Comparison of ENCODE assay signal across 31 cellular contexts in genomic region chr9:34498511-34498910, GRCh38. TPM values are rescaled to one million over a fixed set of nuclear protein-coding genes. Genes with fewer than 3 reads are reported as not detected.
DNase-seq lines count a peak whose midpoint lies in the region; ATAC-seq and TF ChIP-seq lines count a peak whose summit lies in the region.
"Had no signal": no experiment of that assay in that cellular context is flagged by ENCODE, and none has a peak within 500 bp of the region (broad histone marks: within the 10 kb centered on the region; RNA-seq: fewer than 3 reads in every experiment).

No MANE protein-coding gene starts in this region.

- TF ChIP-seq CTCF in HEK293 (tag by site-specific recombination; IDR thresholded peaks at IDR 0.05) = no peak

- no peak overlapping the region for H3K4me3 ChIP-seq in HEK293 (ENCODE audit: low read depth, low read length)
- H3K4me3 ChIP-seq: HAP-1, left ventricle myocardium inferior, prostate gland, sigmoid colon, tibial nerve had no signal

- ATAC-seq in HG02610 (IDR thresholded peaks at IDR 0.05; ENCODE audit: unreplicated experiment) = no peak
- no peak for ATAC-seq in HG03457 (IDR thresholded peaks at IDR 0.05; ENCODE audit: unreplicated experiment)
- ATAC-seq: activated CD8-positive, alpha-beta memory T cell treated with anti-CD3 and anti-CD28 coated beads, Interleukin-2, amount 10 ng/mL, durations not matched to agents 7 days and 5 days; activated naive CD8-positive, alpha-beta T cell treated with anti-CD3 and anti-CD28 coated beads, Interleukin-2, amount 50 U/mL, for 24 hours; effector memory CD8-positive, alpha-beta T cell; Right ventricle myocardium inferior; SK-N-SH treated with all-trans-retinoic acid at 6 μM for 48 hours had no signal

- no peaks in the 10 kb centered on the region for H3K36me3 ChIP-seq in HEK293 (ENCODE audit: control insufficient read depth in 2 of 2, insufficient read depth in 1 of 2, low read length in 2 of 2)
- H3K36me3 ChIP-seq: HAP-1, left ventricle myocardium inferior, neutrophil, prostate gland, sigmoid colon, tibial nerve had no signal

- peak; percentile 31 for DNase-seq in NCI-H1694 treated with DMSO at 0.1 percent for 48 hours (lab: John Stamatoyannopoulos, UW)
- DNase-seq in NCI-H446 treated with DMSO at 0.1 percent for 48 hours (lab: John Stamatoyannopoulos, UW) = peak; percentile 63
- DNase-seq in posterior vena cava (ENCODE audit: low spot score) = peak; percentile 6
- no peak for DNase-seq in cardiac septum (ENCODE audit: low spot score)
- DNase-seq: activated CD4-positive, alpha-beta T cell treated with anti-CD3 and anti-CD28 coated beads, Interleukin-2, amount 50 U/mL, for 4 hours; activated CD4-positive, CD25-positive, alpha-beta regulatory T cell; activated CD8-positive, alpha-beta memory T cell treated with anti-CD3 and anti-CD28 coated beads, Interleukin-2, amount 10 ng/mL, durations not matched to agents 7 days and 5 days; activated naive CD8-positive, alpha-beta T cell treated with anti-CD3 and anti-CD28 coated beads, Interleukin-2, amount 50 U/mL, for 24 hours; activated T-cell treated with anti-CD3 and anti-CD28 coated beads, Interleukin-2, amount 50 U/mL, for 48 hours; central memory CD4-positive, alpha-beta T cell; DMS53; effector memory CD8-positive, alpha-beta T cell; erythroblast; islet precursor cell; Kasumi-1; left ventricle myocardium inferior; NCI-H1930; NCI-H510A; sigmoid colon; stimulated activated CD4-positive, alpha-beta T cell treated with anti-CD3 and anti-CD28 coated beads, Interleukin-4, amount 100 ng/mL, for 24 hours had no signal

- H3K9me3 ChIP-seq in HEK293 (ENCODE audit: control insufficient read depth, insufficient read depth, low read depth, low read length) = no peaks in the 10 kb centered on the region
- H3K9me3 ChIP-seq: HAP-1, left ventricle myocardium inferior, neutrophil, prostate gland, sigmoid colon, tibial nerve had no signal

- POLR2A ChIA-PET in HEK293 (lab: Yijun Ruan, JAX) = no interaction called here

- H3K27ac ChIP-seq in HEK293 (ENCODE audit: extremely low read depth, low read depth, low read length) = no peak overlapping the region
- H3K27ac ChIP-seq: left ventricle myocardium inferior, neutrophil, prostate gland, sigmoid colon, tibial nerve had no signal

- H3K4me1 ChIP-seq in HEK293 (ENCODE audit: control insufficient read depth, insufficient read depth, low read length) = no peaks in the 10 kb centered on the region
- H3K4me1 ChIP-seq: HAP-1 had no signal

- CTCF ChIA-PET in HEK293 (lab: Yijun Ruan, JAX) = interaction anchor here (0.7 to 11.0 kb wide), 5 partner anchors 21 to 94 kb away, joined by 3 to 132 read pairs (median 5); no protein-coding TSS in a partner anchor

- intact Hi-C loops in posterior vena cava (cut with DNase I) = loop anchor here in 1 of 2 donors (5.0 to 10.0 kb wide), 2 partner anchors 46 to 56 kb away; no protein-coding TSS in a partner anchor
- intact Hi-C loops in cardiac septum (cut with DNase I) = no loop called here

TF ChIP-seq in HEK293, 187 proteins besides CTCF, POLR2A, EP300 and RAD21:
- TF ChIP-seq SETDB1 (IDR thresholded peaks at IDR 0.05; ENCODE audit: insufficient read length, low read length) (no peak), ZNF26 (tag by site-specific recombination; IDR thresholded peaks at IDR 0.05) (no peak), FEZF1 (tag by site-specific recombination; IDR thresholded peaks at IDR 0.05) (peak; percentile 60), REPIN1 (tag by site-specific recombination; IDR thresholded peaks at IDR 0.05; ENCODE audit: low read depth) (no peak), ZNF623 (tag by site-specific recombination; IDR thresholded peaks at IDR 0.05) (no peak), GLIS2 (tag by site-specific recombination; IDR thresholded peaks at IDR 0.05) (no peak)

RNA-seq across cellular contexts. Expression of gene ENHO, which starts 24.3 kb away (rescaled TPM):
- total RNA-seq in posterior vena cava (under 1 TPM; 0.24 to 0.74 TPM), cardiac septum (1.3 TPM)
- total RNA-seq: activated CD8-positive, alpha-beta memory T cell treated with anti-CD3 and anti-CD28 coated beads, Interleukin-2, amount 10 ng/mL, durations not matched to agents 7 days and 5 days; fibroblast of villous mesenchyme; left ventricle myocardium inferior; mesenteric fat pad had no signal

RNA-seq across cellular contexts. Expression of gene DNAI1, which starts 39.9 kb away (rescaled TPM):
- not detected for total RNA-seq in posterior vena cava
- 0.30 TPM for total RNA-seq in cardiac septum
- total RNA-seq: activated CD8-positive, alpha-beta memory T cell treated with anti-CD3 and anti-CD28 coated beads, Interleukin-2, amount 10 ng/mL, durations not matched to agents 7 days and 5 days; left ventricle myocardium inferior; mesenteric fat pad; Right ventricle myocardium inferior had no signal

RNA-seq across cellular contexts. Expression of gene FAM219A, which starts 40.1 kb away (rescaled TPM):
- 10 to 100 TPM; 26.3 to 39.3 TPM for total RNA-seq in posterior vena cava
- total RNA-seq in cardiac septum = 39.1 TPM
